In the genomic region with DNA sequence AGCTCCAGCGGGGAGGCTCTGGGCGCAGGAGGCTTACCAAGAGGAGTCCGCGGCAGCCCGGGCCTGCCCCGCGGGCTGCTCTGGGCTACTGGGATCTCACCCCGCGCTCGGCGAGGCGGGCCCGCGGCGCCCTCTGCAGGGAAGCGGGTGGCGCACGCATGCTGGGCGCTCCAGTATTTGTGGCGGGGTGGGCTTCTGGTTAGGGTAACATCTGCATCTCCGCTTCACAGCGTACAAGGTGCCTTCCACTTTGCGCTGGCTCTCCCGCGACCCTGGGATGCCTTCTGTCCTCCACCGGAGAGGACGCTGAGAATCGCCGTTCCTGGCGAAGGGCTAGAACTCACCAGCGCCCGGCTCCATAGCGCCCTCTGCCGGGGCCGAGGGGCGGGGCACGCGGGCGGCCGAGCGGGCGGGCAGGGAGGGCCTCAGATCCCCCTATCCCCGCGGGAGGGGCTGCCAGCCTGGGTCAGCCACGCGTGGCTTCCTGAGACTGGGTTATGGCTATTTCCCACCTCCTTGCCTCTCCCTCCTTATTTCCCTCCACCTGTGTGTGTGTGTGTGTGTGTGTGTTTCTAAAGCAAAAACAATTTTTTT, we compare ENCODE assay signal across 8 cellular contexts. TPM values are rescaled to one million over a fixed set of nuclear protein-coding genes. Genes with fewer than 3 reads are reported as not detected.
DNase-seq lines count a peak whose midpoint lies in the region; ATAC-seq and TF ChIP-seq lines count a peak whose summit lies in the region.

No MANE protein-coding gene starts in this region.

- TF ChIP-seq CTCF in fibroblast of the aortic adventitia (IDR thresholded peaks at IDR 0.05; ENCODE audit: insufficient read depth, low read length) (peak; percentile 61), nephron (IDR thresholded peaks at IDR 0.05; ENCODE audit: unreplicated experiment in 3 of 3) (peak; percentile 97 to 99 (median 99))

- no peaks in the 10 kb centered on the region for H3K36me3 Mint-ChIP-seq in activated T-helper 1 cell treated with anti-CD3 and anti-CD28 coated beads, Interleukin-12 subunit alpha, Interleukin-12 subunit beta, Interleukin-2, Interleukin-4 antibody, amounts not matched to agents 30 ng/mL and 10 ng/mL and 1 ng/mL, durations not matched to agents 14 hours and 24 hours and 36 hours (ENCODE audit: low read depth)
- no peaks in the 10 kb centered on the region for H3K36me3 Mint-ChIP-seq in nephron (ENCODE audit: low read depth)
- H3K36me3 Mint-ChIP-seq in stimulated activated naive CD8-positive, alpha-beta T cell treated with anti-CD3 and anti-CD28 coated beads, Interleukin-15, Interleukin-2, amounts not matched to agents 100 ng/mL and 50 ng/mL, for 24 hours (ENCODE audit: low read depth) = no peaks in the 10 kb centered on the region

- no peaks in the 10 kb centered on the region for H3K9me3 Mint-ChIP-seq in activated T-helper 1 cell treated with anti-CD3 and anti-CD28 coated beads, Interleukin-12 subunit alpha, Interleukin-12 subunit beta, Interleukin-2, Interleukin-4 antibody, amounts not matched to agents 30 ng/mL and 10 ng/mL and 1 ng/mL, durations not matched to agents 14 hours and 24 hours and 36 hours
- no peaks in the 10 kb centered on the region for H3K9me3 Mint-ChIP-seq in nephron
- H3K9me3 Mint-ChIP-seq in stimulated activated naive CD8-positive, alpha-beta T cell treated with anti-CD3 and anti-CD28 coated beads, Interleukin-15, Interleukin-2, amounts not matched to agents 100 ng/mL and 50 ng/mL, for 24 hours = no peaks in the 10 kb centered on the region

- intact Hi-C loops in activated T-helper 1 cell treated with anti-CD3 and anti-CD28 coated beads, Interleukin-12 subunit alpha, Interleukin-12 subunit beta, Interleukin-2, Interleukin-4 antibody, amounts not matched to agents 30 ng/mL and 10 ng/mL and 1 ng/mL, durations not matched to agents 14 hours and 24 hours and 36 hours (cut with micrococcal nuclease) = loop anchor here (1.0 to 10.0 kb wide), 11 partner anchors 47 to 716 kb away; a partner anchor contains a TSS

- H3K4me3 ChIP-seq in Jurkat, Clone E6-1 (ENCODE audit: low read length) = peak overlapping the region; percentile 59
- peak overlapping the region; percentile 75 for H3K4me3 ChIP-seq in fibroblast of the aortic adventitia (ENCODE audit: low read depth, low read length)

- ATAC-seq in GM21717 (IDR thresholded peaks at IDR 0.05; ENCODE audit: unreplicated experiment) = peak; percentile 97

- peak overlapping the region; percentile 80 for H3K27ac Mint-ChIP-seq in activated T-helper 1 cell treated with anti-CD3 and anti-CD28 coated beads, Interleukin-12 subunit alpha, Interleukin-12 subunit beta, Interleukin-2, Interleukin-4 antibody, amounts not matched to agents 30 ng/mL and 10 ng/mL and 1 ng/mL, durations not matched to agents 14 hours and 24 hours and 36 hours
- H3K27ac Mint-ChIP-seq in nephron = peak overlapping the region in 1 of 3 experiments; percentile 78
- H3K27ac Mint-ChIP-seq in stimulated activated naive CD8-positive, alpha-beta T cell treated with anti-CD3 and anti-CD28 coated beads, Interleukin-15, Interleukin-2, amounts not matched to agents 100 ng/mL and 50 ng/mL, for 24 hours = peak overlapping the region; percentile 90

- H3K4me1 Mint-ChIP-seq in activated T-helper 1 cell treated with anti-CD3 and anti-CD28 coated beads, Interleukin-12 subunit alpha, Interleukin-12 subunit beta, Interleukin-2, Interleukin-4 antibody, amounts not matched to agents 30 ng/mL and 10 ng/mL and 1 ng/mL, durations not matched to agents 14 hours and 24 hours and 36 hours (ENCODE audit: low read depth) = peaks cover 23% of the 10 kb centered on the region
- H3K4me1 Mint-ChIP-seq in nephron = peaks cover 9% of the 10 kb centered on the region
- H3K4me1 Mint-ChIP-seq in stimulated activated naive CD8-positive, alpha-beta T cell treated with anti-CD3 and anti-CD28 coated beads, Interleukin-15, Interleukin-2, amounts not matched to agents 100 ng/mL and 50 ng/mL, for 24 hours (ENCODE audit: low read depth) = peaks cover 28% of the 10 kb centered on the region

- H3K27me3 Mint-ChIP-seq in activated T-helper 1 cell treated with anti-CD3 and anti-CD28 coated beads, Interleukin-12 subunit alpha, Interleukin-12 subunit beta, Interleukin-2, Interleukin-4 antibody, amounts not matched to agents 30 ng/mL and 10 ng/mL and 1 ng/mL, durations not matched to agents 14 hours and 24 hours and 36 hours (ENCODE audit: insufficient read depth) = no peaks in the 10 kb centered on the region
- peaks cover 15% of the 10 kb centered on the region for H3K27me3 Mint-ChIP-seq in nephron (ENCODE audit: low read depth)
- no peaks in the 10 kb centered on the region for H3K27me3 Mint-ChIP-seq in stimulated activated naive CD8-positive, alpha-beta T cell treated with anti-CD3 and anti-CD28 coated beads, Interleukin-15, Interleukin-2, amounts not matched to agents 100 ng/mL and 50 ng/mL, for 24 hours

- DNase-seq in DMS53 (lab: John Stamatoyannopoulos, UW) (peak; percentile 98), fibroblast of the aortic adventitia (ENCODE audit: low read depth) (peak; percentile 71)
- DNase-seq in Jurkat, Clone E6-1 (ENCODE audit: low read depth, low spot score) = peak; percentile 34
- DNase-seq in activated T-helper 1 cell treated with anti-CD3 and anti-CD28 coated beads, Interleukin-12 subunit alpha, Interleukin-12 subunit beta, Interleukin-2, Interleukin-4 antibody, amounts not matched to agents 30 ng/mL and 10 ng/mL and 1 ng/mL, durations not matched to agents 14 hours and 24 hours and 36 hours (ENCODE audit: low spot score) = peak; percentile 79

- H3K4me3 Mint-ChIP-seq in activated T-helper 1 cell treated with anti-CD3 and anti-CD28 coated beads, Interleukin-12 subunit alpha, Interleukin-12 subunit beta, Interleukin-2, Interleukin-4 antibody, amounts not matched to agents 30 ng/mL and 10 ng/mL and 1 ng/mL, durations not matched to agents 14 hours and 24 hours and 36 hours = peak overlapping the region; percentile 88
- peak overlapping the region; percentile 84 to 90 (median 88) for H3K4me3 Mint-ChIP-seq in nephron
- H3K4me3 Mint-ChIP-seq in stimulated activated naive CD8-positive, alpha-beta T cell treated with anti-CD3 and anti-CD28 coated beads, Interleukin-15, Interleukin-2, amounts not matched to agents 100 ng/mL and 50 ng/mL, for 24 hours = peak overlapping the region; percentile 89

TF ChIP-seq in PFSK-1, 5 proteins besides CTCF, POLR2A, EP300 and RAD21:
- TF ChIP-seq POLR2AphosphoS5 (IDR thresholded peaks at IDR 0.05; ENCODE audit: low read depth, low read length) (no peak), FOXP2 (optimal IDR thresholded peaks at IDR 0.05; ENCODE audit: borderline replicate concordance, extremely low read depth, extremely low read length, insufficient read depth) (peak; percentile 7)

RNA-seq across cellular contexts. Expression of a gene that starts 46.6 kb away (rescaled TPM):
- polyA plus RNA-seq in Jurkat, Clone E6-1 (2012; ENCODE audit: insufficient read depth, insufficient read length) = 8.8 TPM
- 6.1 TPM for polyA plus RNA-seq in PFSK-1 (2012; ENCODE audit: insufficient read length, low read depth)
- 14.2 and 14.5 TPM in 2 replicates for total RNA-seq in activated T-helper 1 cell treated with anti-CD3 and anti-CD28 coated beads, Interleukin-12 subunit alpha, Interleukin-12 subunit beta, Interleukin-2, Interleukin-4 antibody, amounts not matched to agents 30 ng/mL and 10 ng/mL and 1 ng/mL, durations not matched to agents 14 hours and 24 hours and 36 hours
- 14.5 and 23.0 TPM in 2 replicates for total RNA-seq in fibroblast of the aortic adventitia (ENCODE audit: low replicate concordance)

Comparison
In these comparisons a context has a peak if more than half of its experiments do, and no peak if none do; other contexts are left out.
1. Peak in every context shown above with its lines: DNase-seq, ATAC-seq and H3K4me3 ChIP-seq.
2. DNase-seq: peak in every context shown above with its lines; median percentile 98 in DMS53; 79 in activated T-helper 1 cell treated with anti-CD3 and anti-CD28 coated beads, Interleukin-12 subunit alpha, Interleukin-12 subunit beta, Interleukin-2, Interleukin-4 antibody, amounts not matched to agents 30 ng/mL and 10 ng/mL and 1 ng/mL, durations not matched to agents 14 hours and 24 hours and 36 hours; 71 in fibroblast of the aortic adventitia; 34 in Jurkat, Clone E6-1.